22 cellular contexts compared by ENCODE assay signal in genomic region chr10:70997236-70997635, GRCh38.
"Had no signal": no experiment of that assay in that cellular context is flagged by ENCODE, and none has a peak within 500 bp of the region (broad histone marks: within the 10 kb centered on the region; RNA-seq: fewer than 3 reads in every experiment).

No MANE protein-coding gene starts in this region.

- H3K9me3 Mint-ChIP-seq: immature natural killer cell had no signal

- H3K4me3 Mint-ChIP-seq: immature natural killer cell, mesothelial cell of epicardium had no signal

- H3K4me1 ChIP-seq: colonic mucosa, esophagus muscularis mucosa, foreskin keratinocyte, gastroesophageal sphincter, heart left ventricle, left ventricle myocardium inferior, lower lobe of right lung had no signal

- H3K27me3 ChIP-seq: colonic mucosa, hepatocyte had no signal

- H3K27ac Mint-ChIP-seq: immature natural killer cell, mesothelial cell of epicardium had no signal

- H3K4me1 Mint-ChIP-seq: immature natural killer cell, mesothelial cell of epicardium had no signal

- H3K36me3 Mint-ChIP-seq: immature natural killer cell, mesothelial cell of epicardium had no signal

- H3K9me3 ChIP-seq: colonic mucosa, gastroesophageal sphincter, heart left ventricle, left ventricle myocardium inferior, lower lobe of right lung, mucosa of descending colon had no signal

- DNase-seq: colonic mucosa; dermis blood vessel endothelial cell; dorsolateral prefrontal cortex; effector CD4-positive, alpha-beta T cell; effector memory CD4-positive, alpha-beta T cell; foreskin keratinocyte; heart left ventricle; hypothalamus; immature natural killer cell; islet precursor cell; kidney; kidney glomerular epithelial cell; left colon; left ventricle myocardium inferior; lower lobe of right lung; mesenchymal stem cell; mucosa of descending colon had no signal

- H3K27ac ChIP-seq: colonic mucosa, dorsolateral prefrontal cortex, esophagus muscularis mucosa, foreskin keratinocyte, gastroesophageal sphincter, heart left ventricle, hepatocyte, left ventricle myocardium inferior, lower lobe of right lung had no signal

- H3K4me3 ChIP-seq: colonic mucosa, dorsolateral prefrontal cortex, esophagus muscularis mucosa, gastroesophageal sphincter, heart left ventricle, hepatocyte, left ventricle myocardium inferior, lower lobe of right lung, mucosa of descending colon had no signal

- H3K36me3 ChIP-seq: colonic mucosa, esophagus muscularis mucosa, gastroesophageal sphincter, heart left ventricle, left ventricle myocardium inferior, lower lobe of right lung had no signal

- ATAC-seq: foreskin keratinocyte, gastroesophageal sphincter, heart left ventricle, left colon, left lobe of liver, lower lobe of right lung, mucosa of descending colon had no signal

- H3K4me2 ChIP-seq: hepatocyte had no signal
